Comparison of ENCODE assay signal across 8 cellular contexts in genomic region chr7:151520419-151521229, GRCh38. TPM values are rescaled to one million over a fixed set of nuclear protein-coding genes. Genes with fewer than 3 reads are reported as not detected.
DNase-seq lines count a peak whose midpoint lies in the region; ATAC-seq and TF ChIP-seq lines count a peak whose summit lies in the region.

No MANE protein-coding gene starts in this region.

- peak overlapping the region; percentile 64 for H3K4me3 ChIP-seq in CD4-positive, CD25-positive, alpha-beta regulatory T cell (ENCODE audit: low read depth, low read length)
- H3K4me3 ChIP-seq in lower lobe of right lung: peak overlapping the region; percentile 75

- CTCF ChIA-PET in activated B cell treated with CpG ODN at 0.5 μM for 24 hours (lab: Charles Lee): interaction anchor here (1.4 kb wide), 2 partner anchors 73 to 112 kb away, joined by 5 to 7 read pairs; no protein-coding TSS in a partner anchor

- H3K9me3 ChIP-seq in CD4-positive, CD25-positive, alpha-beta regulatory T cell (ENCODE audit: control insufficient read depth in 2 of 2, low read length in 2 of 2): no peaks in the 10 kb centered on the region
- no peaks in the 10 kb centered on the region for H3K9me3 ChIP-seq in lower lobe of right lung

- peaks cover 0 to 1% (median 0%) of the 10 kb centered on the region in 7 donors for H3K9me3 Mint-ChIP-seq in CD4-positive, CD25-positive, alpha-beta regulatory T cell
- no peaks in the 10 kb centered on the region for H3K9me3 Mint-ChIP-seq in activated B cell treated with CpG ODN at 0.5 μM for 24 hours

- H3K27ac ChIP-seq in CD4-positive, CD25-positive, alpha-beta regulatory T cell (ENCODE audit: insufficient read depth, low read length, poor library complexity, severe bottlenecking): peak overlapping the region; percentile 90
- peak overlapping the region; percentile 95 for H3K27ac ChIP-seq in cingulate gyrus (ENCODE audit: low read depth, low read length)
- H3K27ac ChIP-seq in lower lobe of right lung: peak overlapping the region; percentile 97

- peaks cover 11 to 33% (median 25%) of the 10 kb centered on the region in 4 donors for H3K4me1 Mint-ChIP-seq in CD4-positive, CD25-positive, alpha-beta regulatory T cell
- H3K4me1 Mint-ChIP-seq in activated B cell treated with CpG ODN at 0.5 μM for 24 hours: peaks cover 33% of the 10 kb centered on the region

- intact Hi-C loops in activated B cell treated with CpG ODN at 0.5 μM for 24 hours (cut with micrococcal nuclease) (loop anchor here (1.0 to 5.0 kb wide), 6 partner anchors 113 to 1242 kb away; partner anchors contain the start of gene XRCC2), lower lobe of right lung (cut with DNase I) (no loop called here)

- POLR2A ChIA-PET in activated B cell treated with CpG ODN at 0.5 μM for 24 hours (lab: Charles Lee): interaction anchor here (0.6 to 2.7 kb wide), 14 partner anchors 12 to 943 kb away, joined by 3 to 34 read pairs (median 4); partner anchors contain the start of genes ABCF2, CHPF2 and NUB1

- peaks cover 37% of the 10 kb centered on the region for H3K4me1 ChIP-seq in CD4-positive, CD25-positive, alpha-beta regulatory T cell (ENCODE audit: control insufficient read depth, insufficient read depth, low read length, poor library complexity, severe bottlenecking)
- peaks cover 37% of the 10 kb centered on the region for H3K4me1 ChIP-seq in lower lobe of right lung

- TF ChIP-seq CTCF in activated B cell treated with CpG ODN at 0.5 μM for 24 hours (IDR thresholded peaks at IDR 0.05) (no peak), lower lobe of right lung (IDR thresholded peaks at IDR 0.05) (no peak)

- H3K4me3 Mint-ChIP-seq in CD4-positive, CD25-positive, alpha-beta regulatory T cell: peak overlapping the region; percentile 84 to 97 (median 94)
- H3K4me3 Mint-ChIP-seq in activated B cell treated with CpG ODN at 0.5 μM for 24 hours: peak overlapping the region; percentile 94

- peak in 2 of 3 donors; percentile 20 to 40 for DNase-seq in CD4-positive, CD25-positive, alpha-beta regulatory T cell
- peak; percentile 44 for DNase-seq in activated B cell treated with CpG ODN at 0.5 μM for 24 hours
- peak; percentile 79 for DNase-seq in lower lobe of right lung
- DNase-seq in stimulated activated CD4-positive, alpha-beta T cell treated with anti-CD3 and anti-CD28 coated beads, Interleukin-4, amount 100 ng/mL, for 48 hours (ENCODE audit: low read depth in 2 of 2): peak; percentile 17 to 45
- DNase-seq in UCSD-AML1 (lab: John Stamatoyannopoulos, UW; ENCODE audit: unreplicated experiment): no peak

- H3K36me3 ChIP-seq in CD4-positive, CD25-positive, alpha-beta regulatory T cell (ENCODE audit: control insufficient read depth, insufficient read depth, low read length): no peaks in the 10 kb centered on the region
- H3K36me3 ChIP-seq in lower lobe of right lung: no peaks in the 10 kb centered on the region

- peak overlapping the region in 2 of 3 donors; percentile 98 for H3K27ac Mint-ChIP-seq in CD4-positive, CD25-positive, alpha-beta regulatory T cell
- peak overlapping the region; percentile 98 for H3K27ac Mint-ChIP-seq in activated B cell treated with CpG ODN at 0.5 μM for 24 hours

- no peaks in the 10 kb centered on the region for H3K36me3 Mint-ChIP-seq in CD4-positive, CD25-positive, alpha-beta regulatory T cell
- peaks cover 9% of the 10 kb centered on the region for H3K36me3 Mint-ChIP-seq in activated B cell treated with CpG ODN at 0.5 μM for 24 hours (ENCODE audit: low read depth)

- peaks cover 12% of the 10 kb centered on the region for H3K27me3 Mint-ChIP-seq in CD4-positive, CD25-positive, alpha-beta regulatory T cell
- H3K27me3 Mint-ChIP-seq in activated B cell treated with CpG ODN at 0.5 μM for 24 hours: no peaks in the 10 kb centered on the region

- no peaks in the 10 kb centered on the region for H3K27me3 ChIP-seq in CD4-positive, CD25-positive, alpha-beta regulatory T cell (ENCODE audit: control insufficient read depth, insufficient read depth, low read length)
- no peaks in the 10 kb centered on the region for H3K27me3 ChIP-seq in lower lobe of right lung (ENCODE audit: low read depth)

- no peak for ATAC-seq in CD4-positive, CD25-positive, alpha-beta regulatory T cell (ENCODE audit: low read depth in 2 of 2)
- ATAC-seq in HG03175 (IDR thresholded peaks at IDR 0.05; ENCODE audit: unreplicated experiment): peak; percentile 0
- ATAC-seq in activated B cell treated with CpG ODN at 0.5 μM for 24 hours (ENCODE audit: low read depth): no peak
- ATAC-seq in lower lobe of right lung: peak; percentile 18 to 36
- ATAC-seq in HG03469 (IDR thresholded peaks at IDR 0.05; ENCODE audit: unreplicated experiment): no peak

RNA-seq across cellular contexts. Expression of gene RHEB, which starts 0.9 kb away (rescaled TPM):
- 51.3 TPM for total RNA-seq in CD4-positive, CD25-positive, alpha-beta regulatory T cell
- polyA plus RNA-seq in CD4-positive, CD25-positive, alpha-beta regulatory T cell: 10 to 100 TPM; 64.8 to 72.6 (median 67.4) TPM
- total RNA-seq in activated B cell treated with CpG ODN at 0.5 μM for 24 hours (30.5 and 32.8 TPM in 2 replicates), lower lobe of right lung (96.0 TPM)

Comparison
In these comparisons a context has a peak if more than half of its experiments do, and no peak if none do; other contexts are left out.
1. ATAC-seq: peak in HG03175 (single experiment) and lower lobe of right lung (2 of 2); none in CD4-positive, CD25-positive, alpha-beta regulatory T cell (0 of 2), activated B cell treated with CpG ODN at 0.5 μM for 24 hours (single experiment) and HG03469 (single experiment).
2. Peak in every context shown above with its lines, with median percentiles within 50 percentile points of each other: H3K27ac ChIP-seq.